In genomic region chr2:224302952-224303351, GRCh38 we compare ENCODE assay signal across 28 cellular contexts.
"Had no signal": no experiment of that assay in that cellular context is flagged by ENCODE, and none has a peak within 500 bp of the region (broad histone marks: within the 10 kb centered on the region; RNA-seq: fewer than 3 reads in every experiment).

No MANE protein-coding gene starts in this region.

- H3K9me3 Mint-ChIP-seq: naive thymus-derived CD4-positive, alpha-beta T cell; natural killer cell treated with Interleukin-12 subunit alpha and Interleukin-12 subunit beta and Interleukin-15 and Interleukin-18, amount 100 ng/mL, for 72 hours; stimulated activated naive B cell treated with anti-CD40 and anti-IgM and Interleukin-4, amounts not matched to agents 10 μg/mL and 1 μg/mL and 100 μg/mL, for 72 hours; type B pancreatic cell had no signal

- H3K36me3 ChIP-seq: heart right ventricle, left lung, lower lobe of right lung, pancreas, prostate gland, stomach, thoracic aorta, tibial artery, vagina had no signal

- H3K4me2 ChIP-seq: hepatocyte had no signal

- H3K27me3 ChIP-seq: heart right ventricle, hepatocyte, left lung, pancreas, stomach, tibial artery, vagina had no signal

- H3K4me1 ChIP-seq: heart right ventricle, left lung, lower lobe of right lung, pancreas, prostate gland, stomach, tibial artery, vagina had no signal

- H3K36me3 Mint-ChIP-seq: naive thymus-derived CD4-positive, alpha-beta T cell; natural killer cell treated with Interleukin-12 subunit alpha and Interleukin-12 subunit beta and Interleukin-15 and Interleukin-18, amount 100 ng/mL, for 72 hours; stimulated activated naive B cell treated with anti-CD40 and anti-IgM and Interleukin-4, amounts not matched to agents 10 μg/mL and 1 μg/mL and 100 μg/mL, for 72 hours; type B pancreatic cell had no signal

- H3K27ac Mint-ChIP-seq: naive thymus-derived CD4-positive, alpha-beta T cell; natural killer cell treated with Interleukin-12 subunit alpha and Interleukin-12 subunit beta and Interleukin-15 and Interleukin-18, amount 100 ng/mL, for 72 hours; stimulated activated naive B cell treated with anti-CD40 and anti-IgM and Interleukin-4, amounts not matched to agents 10 μg/mL and 1 μg/mL and 100 μg/mL, for 72 hours; type B pancreatic cell had no signal

- H3K9me3 ChIP-seq: heart right ventricle, left lung, lower lobe of right lung, mucosa of descending colon, pancreas, prostate gland, stomach, thoracic aorta, tibial artery, vagina had no signal

- H3K27ac ChIP-seq: heart right ventricle, hepatocyte, left lung, lower lobe of right lung, pancreas, prostate gland, skin epidermis, stomach, thoracic aorta, tibial artery, vagina had no signal

- DNase-seq: heart right ventricle; kidney glomerular epithelial cell; left colon; left lung; lower lobe of right lung; mammary epithelial cell; midbrain; mucosa of descending colon; naive thymus-derived CD4-positive, alpha-beta T cell; pancreas; retina; right cardiac atrium; stimulated activated CD4-positive, alpha-beta T cell treated with anti-CD3 and anti-CD28 coated beads, Interleukin-12 subunit alpha, Interleukin-12 subunit beta, amount 100 ng/mL, for 4 hours; stimulated activated CD4-positive, alpha-beta T cell treated with anti-CD3 and anti-CD28 coated beads, Interleukin-15, amount 100 ng/mL, for 24 hours; stimulated activated CD4-positive, alpha-beta T cell treated with anti-CD3 and anti-CD28 coated beads, Interleukin-2, amount 100 ng/mL, for 24 hours; stimulated activated CD4-positive, alpha-beta T cell treated with anti-CD3 and anti-CD28 coated beads, Interleukin-4, amount 100 ng/mL, for 1 hour; stimulated activated naive B cell treated with anti-CD40 and anti-IgM and Interleukin-4, amounts not matched to agents 10 μg/mL and 1 μg/mL and 100 μg/mL, for 72 hours; stimulated activated naive CD8-positive, alpha-beta T cell treated with anti-CD3 and anti-CD28 coated beads, Interleukin-15, Interleukin-2, amounts not matched to agents 100 U/mL and 50 U/mL, for 24 hours; stomach; tibial artery had no signal

- H3K4me3 ChIP-seq: heart right ventricle, hepatocyte, left lung, lower lobe of right lung, mucosa of descending colon, pancreas, prostate gland, skin epidermis, stomach, thoracic aorta, tibial artery, vagina had no signal

- H3K79me2 ChIP-seq: hepatocyte had no signal

- H3K4me1 Mint-ChIP-seq: naive thymus-derived CD4-positive, alpha-beta T cell; stimulated activated naive B cell treated with anti-CD40 and anti-IgM and Interleukin-4, amounts not matched to agents 10 μg/mL and 1 μg/mL and 100 μg/mL, for 72 hours had no signal

- H2AFZ ChIP-seq: hepatocyte had no signal

- ATAC-seq: heart right ventricle; left colon; left lung; lower lobe of right lung; mucosa of descending colon; naive thymus-derived CD4-positive, alpha-beta T cell; natural killer cell treated with Interleukin-12 subunit alpha and Interleukin-12 subunit beta and Interleukin-15 and Interleukin-18, amount 100 ng/mL, for 72 hours; pancreas; right cardiac atrium; sciatic nerve; stimulated activated naive B cell treated with anti-CD40 and anti-IgM and Interleukin-4, amounts not matched to agents 10 μg/mL and 1 μg/mL and 100 μg/mL, for 72 hours; stimulated activated naive CD8-positive, alpha-beta T cell treated with anti-CD3 and anti-CD28 coated beads, Interleukin-15, Interleukin-2, amounts not matched to agents 100 U/mL and 50 U/mL, for 24 hours had no signal

- H3K4me3 Mint-ChIP-seq: naive thymus-derived CD4-positive, alpha-beta T cell; natural killer cell treated with Interleukin-12 subunit alpha and Interleukin-12 subunit beta and Interleukin-15 and Interleukin-18, amount 100 ng/mL, for 72 hours; stimulated activated naive B cell treated with anti-CD40 and anti-IgM and Interleukin-4, amounts not matched to agents 10 μg/mL and 1 μg/mL and 100 μg/mL, for 72 hours; type B pancreatic cell had no signal

- H3K27me3 Mint-ChIP-seq: type B pancreatic cell had no signal
